In the genomic region with DNA sequence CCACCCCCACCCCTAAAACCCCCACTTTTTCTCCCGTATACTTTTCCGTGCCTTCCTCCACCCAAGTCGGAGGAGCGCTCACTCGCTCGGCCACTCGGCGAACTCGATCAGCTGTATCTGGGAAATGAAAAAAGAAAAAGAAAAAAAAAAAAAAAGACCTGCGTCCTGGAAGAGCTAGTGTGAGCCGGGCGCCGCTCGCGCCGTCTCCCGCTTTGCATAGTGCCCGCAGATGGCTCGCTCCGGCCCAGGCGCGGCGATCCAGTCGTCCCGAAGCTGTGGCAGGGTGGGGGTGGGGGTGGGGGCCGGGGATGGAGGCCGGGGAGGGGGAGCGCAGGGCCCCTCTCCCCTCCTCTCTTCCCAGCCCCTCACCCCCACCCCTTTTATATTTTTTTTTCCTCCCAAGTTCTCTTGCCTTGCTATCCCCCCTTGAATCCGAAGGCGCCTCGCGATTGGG, we compare ENCODE assay signal across 9 cellular contexts. TPM values are rescaled to one million over a fixed set of nuclear protein-coding genes. Genes with fewer than 3 reads are reported as not detected.
DNase-seq lines count a peak whose midpoint lies in the region; ATAC-seq and TF ChIP-seq lines count a peak whose summit lies in the region.
"Had no signal": no experiment of that assay in that cellular context is flagged by ENCODE, and none has a peak within 500 bp of the region (broad histone marks: within the 10 kb centered on the region; RNA-seq: fewer than 3 reads in every experiment).

No MANE protein-coding gene starts in this region.

- H3K27ac Mint-ChIP-seq in progenitor cell of endocrine pancreas = peak overlapping the region; percentile 97

- H3K36me3 Mint-ChIP-seq in progenitor cell of endocrine pancreas (ENCODE audit: insufficient read depth) = no peaks in the 10 kb centered on the region

- H3K9me3 Mint-ChIP-seq in progenitor cell of endocrine pancreas (ENCODE audit: low read depth) = no peaks in the 10 kb centered on the region

- H3K36me3 ChIP-seq in SK-N-MC (ENCODE audit: insufficient read depth, low read length) = no peaks in the 10 kb centered on the region

- H3K27ac ChIP-seq in SK-N-MC = no peak overlapping the region
- H3K27ac ChIP-seq: C4-2B had no signal

- DNase-seq in NCI-H1436 (lab: John Stamatoyannopoulos, UW) (peak; percentile 70), NCI-H1436 treated with DMSO at 0.1 percent for 48 hours (lab: John Stamatoyannopoulos, UW) (no peak), SK-N-MC (ENCODE audit: low read depth, low spot score) (no peak), fibroblast of villous mesenchyme (ENCODE audit: low read depth) (no peak), progenitor cell of endocrine pancreas (ENCODE audit: low spot score, unreplicated experiment) (no peak), G401 (ENCODE audit: low spot score) (no peak)
- DNase-seq in stimulated activated CD4-positive, alpha-beta T cell treated with anti-CD3 and anti-CD28 coated beads, Interleukin-2, amount 100 ng/mL, for 48 hours = no peak

- no peaks in the 10 kb centered on the region for H3K9me3 ChIP-seq in SK-N-MC (ENCODE audit: low read depth, low read length)

- peaks cover 26% of the 10 kb centered on the region for H3K27me3 Mint-ChIP-seq in progenitor cell of endocrine pancreas

- ATAC-seq in HG02852 (IDR thresholded peaks at IDR 0.05; ENCODE audit: unreplicated experiment) = peak; percentile 39

- H3K9ac ChIP-seq in SK-N-MC (ENCODE audit: insufficient read length) = no peak overlapping the region

- in situ Hi-C loops in G401 (cut with HindIII; ENCODE audit: low sequenced_read_pairs) = no loop called here

- peak overlapping the region; percentile 98 for H3K4me3 Mint-ChIP-seq in progenitor cell of endocrine pancreas (ENCODE audit: low read depth)

- peak overlapping the region; percentile 79 for H3K4me3 ChIP-seq in SK-N-MC
- H3K4me3 ChIP-seq in fibroblast of villous mesenchyme (ENCODE audit: low read depth, low read length) = peak overlapping the region; percentile 63

- peaks cover 58% of the 10 kb centered on the region for H3K4me1 Mint-ChIP-seq in progenitor cell of endocrine pancreas (ENCODE audit: low read depth)

- TF ChIP-seq CTCF in fibroblast of villous mesenchyme (IDR thresholded peaks at IDR 0.05; ENCODE audit: insufficient read depth, low read depth, low read length) (no peak), progenitor cell of endocrine pancreas (IDR thresholded peaks at IDR 0.05; ENCODE audit: unreplicated experiment) (no peak)

RNA-seq across cellular contexts. Expression of a gene that starts 0.3 kb away (rescaled TPM):
- total RNA-seq in fibroblast of villous mesenchyme (under 0.01 TPM in 2 replicates), progenitor cell of endocrine pancreas (63.2 and 73.9 TPM in 2 replicates)
- not detected in 2 replicates for total RNA-seq in G401 (2014; rRNA removed; shearing (Covaris generic))

Comparison
In these comparisons a context has a peak if more than half of its experiments do, and no peak if none do; other contexts are left out.
1. RNA of a gene that starts 0.3 kb away (total RNA-seq): 63.2 to 73.9 TPM in progenitor cell of endocrine pancreas; under 0.01 TPM in fibroblast of villous mesenchyme and not detected in G401; every median in the first group is over 10 times any median in the second.